Comparison of ENCODE assay signal across 13 cellular contexts in genomic region chr20:37333130-37333847, GRCh38.
"Had no signal": no experiment of that assay in that cellular context is flagged by ENCODE, and none has a peak within 500 bp of the region (broad histone marks: within the 10 kb centered on the region; RNA-seq: fewer than 3 reads in every experiment).

No MANE protein-coding gene starts in this region.

- H3K9me3 Mint-ChIP-seq: activated naive CD4-positive, alpha-beta T cell treated with anti-CD3 and anti-CD28 coated beads, Interleukin-2, amount 50 U/mL, for 24 hours had no signal

- H3K4me1 ChIP-seq: thyroid gland had no signal

- H3K27me3 Mint-ChIP-seq: activated naive CD4-positive, alpha-beta T cell treated with anti-CD3 and anti-CD28 coated beads, Interleukin-2, amount 50 U/mL, for 24 hours; brain had no signal

- H3K9me3 ChIP-seq: right atrium auricular region, thyroid gland, vagina had no signal

- H3K27me3 ChIP-seq: foreskin keratinocyte, right atrium auricular region, thyroid gland, vagina had no signal

- H3K27ac ChIP-seq: right atrium auricular region, thyroid gland had no signal

- H3K4me3 Mint-ChIP-seq: activated naive CD4-positive, alpha-beta T cell treated with anti-CD3 and anti-CD28 coated beads, Interleukin-2, amount 50 U/mL, for 24 hours; brain had no signal

- H3K27ac Mint-ChIP-seq: activated naive CD4-positive, alpha-beta T cell treated with anti-CD3 and anti-CD28 coated beads, Interleukin-2, amount 50 U/mL, for 24 hours had no signal

- H3K36me3 ChIP-seq: right atrium auricular region, thyroid gland, vagina had no signal

- FAIRE-seq: TTC549 had no signal

- H3K4me3 ChIP-seq: right atrium auricular region, smooth muscle cell, thyroid gland, vagina had no signal

- H3K36me3 Mint-ChIP-seq: activated naive CD4-positive, alpha-beta T cell treated with anti-CD3 and anti-CD28 coated beads, Interleukin-2, amount 50 U/mL, for 24 hours; brain had no signal

- DNase-seq: activated CD4-positive, alpha-beta T cell treated with anti-CD3 and anti-CD28 coated beads, Interleukin-2, amount 50 U/mL, for 1 hour; activated T-cell treated with anti-CD3 and anti-CD28 coated beads for 4 hours; foreskin keratinocyte; head of caudate nucleus; nucleus accumbens; T-helper 2 cell; thyroid gland had no signal
